ENCODE assay signal across 9 cellular contexts in the genomic region with DNA sequence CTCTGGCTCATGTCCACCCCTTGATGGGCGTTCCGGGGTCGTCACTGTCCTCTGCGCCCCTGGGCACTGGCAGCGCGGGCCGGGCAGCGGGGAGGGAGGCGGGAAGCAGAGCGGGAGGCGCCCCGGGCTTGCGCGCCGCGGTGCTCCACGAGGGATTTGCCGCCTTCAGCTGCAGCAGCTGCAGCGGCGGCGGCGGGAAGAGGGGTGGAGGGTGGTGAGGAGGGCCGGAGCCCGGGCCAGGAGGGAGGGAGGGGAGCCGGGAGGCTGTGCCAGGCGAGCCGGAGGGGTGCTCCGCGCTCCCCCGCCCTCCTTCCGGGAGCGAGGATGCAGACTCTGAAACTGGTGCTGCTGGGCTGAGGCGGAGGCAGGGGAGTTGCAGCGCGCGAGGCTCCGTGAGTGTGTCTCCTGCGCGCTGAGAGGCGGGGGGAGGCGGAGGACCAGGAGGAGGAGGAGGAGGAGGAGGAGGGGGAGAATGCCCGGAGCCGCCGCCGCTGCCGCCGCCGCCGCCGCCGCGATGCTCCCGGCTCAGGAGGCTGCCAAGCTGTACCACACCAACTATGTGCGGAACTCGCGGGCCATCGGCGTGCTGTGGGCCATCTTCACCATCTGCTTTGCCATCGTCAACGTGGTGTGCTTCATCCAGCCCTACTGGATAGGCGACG. TPM values are rescaled to one million over a fixed set of nuclear protein-coding genes. Genes with fewer than 3 reads are reported as not detected.
DNase-seq lines count a peak whose midpoint lies in the region; ATAC-seq and TF ChIP-seq lines count a peak whose summit lies in the region.
"Had no signal": no experiment of that assay in that cellular context is flagged by ENCODE, and none has a peak within 500 bp of the region (broad histone marks: within the 10 kb centered on the region; RNA-seq: fewer than 3 reads in every experiment).

A gene (plus strand): TSS at position 296 of the 662 bp plus-strand sequence.

- H3K27ac ChIP-seq in endodermal cell (ENCODE audit: low read depth, low read length) (no peak within 1 kb of the TSS), transverse colon (peak within 1 kb of the TSS in 1 of 4 donors; percentile 0)

- intact Hi-C loops in transverse colon (cut with DNase I; ENCODE audit: low total_unique reads): no loop called here

- peak; percentile 1 for DNase-seq in EH (ENCODE audit: low read depth)
- DNase-seq in NCI-H345 (lab: John Stamatoyannopoulos, UW): peak; percentile 55
- peak; percentile 76 for DNase-seq in endodermal cell
- DNase-seq in pons (ENCODE audit: low spot score): peak; percentile 9
- DNase-seq in stimulated activated CD4-positive, alpha-beta T cell treated with anti-CD3 and anti-CD28 coated beads, Interleukin-1b, Interleukin-23, amount 100 ng/mL, for 48 hours: no peak
- DNase-seq in cerebellar cortex (ENCODE audit: low spot score): no peak
- no peak for DNase-seq in transverse colon
- DNase-seq: SHP77 treated with DMSO at 0.1 percent for 48 hours had no signal

- peaks cover 6% of the 10 kb centered on the region for H3K4me1 Mint-ChIP-seq in endodermal cell

- TF ChIP-seq CTCF in endodermal cell (conservative IDR thresholded peaks at IDR 0.05) (no peak), transverse colon (IDR thresholded peaks at IDR 0.05) (no peak)

- H3K9me3 ChIP-seq in endodermal cell (ENCODE audit: control insufficient read depth, low read length) (no peaks in the 10 kb centered on the region), transverse colon (no peaks in the 10 kb centered on the region)

- no peak for TF ChIP-seq POLR2A in transverse colon (IDR thresholded peaks at IDR 0.05)

- no peaks in the 10 kb centered on the region for H3K36me3 ChIP-seq in endodermal cell (ENCODE audit: control insufficient read depth, insufficient read depth, low read length)
- H3K36me3 ChIP-seq in transverse colon: no peaks in the 10 kb centered on the region

- peak within 1 kb of the TSS; percentile 49 for H3K4me3 Mint-ChIP-seq in endodermal cell

- H3K4me1 ChIP-seq in endodermal cell (ENCODE audit: control insufficient read depth, insufficient read depth, low read length): no peaks in the 10 kb centered on the region
- H3K4me1 ChIP-seq in transverse colon: peaks cover 0 to 17% (median 9%) of the 10 kb centered on the region in 4 donors

- TF ChIP-seq EP300 in transverse colon (IDR thresholded peaks at IDR 0.05; ENCODE audit: low read depth): no peak

- H3K27me3 Mint-ChIP-seq in endodermal cell (ENCODE audit: insufficient read depth): peaks cover 96% of the 10 kb centered on the region

- H3K9ac ChIP-seq in endodermal cell (ENCODE audit: extremely low read depth, low read length, poor library complexity, severe bottlenecking): no peak within 1 kb of the TSS

- ATAC-seq in GM21619 (IDR thresholded peaks at IDR 0.05; ENCODE audit: unreplicated experiment): no peak

- no peaks in the 10 kb centered on the region for H3K9me3 Mint-ChIP-seq in endodermal cell

- H3K27me3 ChIP-seq in endodermal cell (ENCODE audit: control insufficient read depth, insufficient read depth, low read length, poor library complexity, severe bottlenecking) (peaks cover 99% of the 10 kb centered on the region), transverse colon (peaks cover 91% of the 10 kb centered on the region)

- in situ Hi-C loops in transverse colon (cut with MboI; ENCODE audit: low pct_ligation_motif_present in 1 of 4, low pct_unique_long_range_greater_than_20kb in 1 of 4, low sequenced_read_pairs in 3 of 4): no loop called here

- WGBS in endodermal cell (ENCODE audit: insufficient coverage in 1 of 2, insufficient read length in 1 of 2), 2 experiments: 1 to 4% methylated on average over 20 to 61 of the region's 62 CpGs
- 8% methylated on average over 39 of the region's 62 CpGs; no CpG with 5 or more reads in 1 of the 2 donors for WGBS in transverse colon (ENCODE audit: low coverage in 1 of 2), 2 donors

- H3K36me3 Mint-ChIP-seq in endodermal cell (ENCODE audit: low read depth): no peaks in the 10 kb centered on the region

- peak within 1 kb of the TSS; percentile 68 for H3K4me3 ChIP-seq in endodermal cell (ENCODE audit: low read length)
- peak within 1 kb of the TSS in 2 of 4 donors; percentile 25 to 44 for H3K4me3 ChIP-seq in transverse colon

- H3K27ac Mint-ChIP-seq in endodermal cell: no peak within 1 kb of the TSS

RNA-seq across cellular contexts. Expression of the gene that starts here (rescaled TPM):
- total RNA-seq in endodermal cell: not detected
- polyA plus RNA-seq in endodermal cell (2013, experiment 1 of 2): 0.11 TPM
- 0.25 TPM for polyA plus RNA-seq in endodermal cell (2013, experiment 2 of 2)
- total RNA-seq in transverse colon: under 1 TPM in 3 of 4 donors, not detected in 1; 0.27 to 0.80 (median 0.32) TPM

Comparison
In these comparisons a context has a peak if more than half of its experiments do, and no peak if none do; other contexts are left out.
1. Peak in DNase-seq and H3K4me3 ChIP-seq in endodermal cell; RNA of the gene not detected or under 1 TPM.
2. DNase-seq: peak in EH (single experiment), NCI-H345 (single experiment) and pons (single experiment); none in stimulated activated CD4-positive, alpha-beta T cell treated with anti-CD3 and anti-CD28 coated beads, Interleukin-1b, Interleukin-23, amount 100 ng/mL, for 48 hours (single experiment), cerebellar cortex (single experiment) and transverse colon (single experiment).